Comparison of ENCODE assay signal across 1 cellular context in genomic region chr13:46354143-46355087, GRCh38.
TF ChIP-seq lines count a peak whose summit lies in the region.

No MANE protein-coding gene starts in this region.

TF ChIP-seq in HepG2, 621 proteins besides CTCF, POLR2A, EP300 and RAD21 (continued from another document):
- TF ChIP-seq HOMEZ (CRISPR knock-in tag; IDR thresholded peaks at IDR 0.05; ENCODE audit: low read depth) (peak; percentile 36; the same call in 1 of the 2 replicates), ZKSCAN8 (CRISPR knock-in tag; IDR thresholded peaks at IDR 0.05; ENCODE audit: borderline replicate concordance) (no peak), SOX13 (IDR thresholded peaks at IDR 0.05) (no peak; the same call in 1 of the 2 replicates), SOX13 (CRISPR knock-in tag; conservative IDR thresholded peaks at IDR 0.05 in 1 of 2, IDR thresholded peaks at IDR 0.05 in 1 of 2) (peak in 1 of 2 experiments; percentile 52; a peak in 2 of 4 replicates), ZNF547 (CRISPR knock-in tag; IDR thresholded peaks at IDR 0.05) (no peak), ZNF776 (CRISPR knock-in tag; IDR thresholded peaks at IDR 0.05) (no peak), JUND (CRISPR knock-in tag; IDR thresholded peaks at IDR 0.05) (peak; percentile 63; the same call in 1 of the 2 replicates), ZNF274 (CRISPR knock-in tag; IDR thresholded peaks at IDR 0.05) (no peak), DR1 (CRISPR knock-in tag; IDR thresholded peaks at IDR 0.05) (no peak), KDM1A (CRISPR knock-in tag; IDR thresholded peaks at IDR 0.05) (peak; percentile 79; the same call in 1 of the 2 replicates), FOSL1 (CRISPR knock-in tag; IDR thresholded peaks at IDR 0.05; ENCODE audit: borderline replicate concordance) (peak; percentile 68), SMARCE1 (IDR thresholded peaks at IDR 0.05; ENCODE audit: borderline replicate concordance) (no peak), ZNF792 (CRISPR knock-in tag; IDR thresholded peaks at IDR 0.05) (no peak), KMT2B (CRISPR knock-in tag; IDR thresholded peaks at IDR 0.05) (no peak), ARID5B (CRISPR knock-in tag; IDR thresholded peaks at IDR 0.05) (peak; percentile 64), ZBTB37 (CRISPR knock-in tag; IDR thresholded peaks at IDR 0.05) (peak; percentile 59; the same call in 1 of the 2 replicates), ZMYM2 (CRISPR knock-in tag; IDR thresholded peaks at IDR 0.05) (peak; percentile 58; the same call in 1 of the 2 replicates), USF2 (IDR thresholded peaks at IDR 0.05; ENCODE audit: low read depth, low read length) (0 out of 2 replicates have a peak, but pooled peaks have one; percentile 34), USF2 (CRISPR knock-in tag; IDR thresholded peaks at IDR 0.05; ENCODE audit: borderline replicate concordance) (no peak), ELF3 (CRISPR knock-in tag; IDR thresholded peaks at IDR 0.05) (0 out of 2 replicates have a peak, but pooled peaks have one; percentile 13), MEF2D (CRISPR knock-in tag; IDR thresholded peaks at IDR 0.05) (peak; percentile 28; the same call in 1 of the 2 replicates), ZNF709 (CRISPR knock-in tag; IDR thresholded peaks at IDR 0.05) (no peak), FUBP1 (CRISPR knock-in tag; IDR thresholded peaks at IDR 0.05; ENCODE audit: borderline replicate concordance) (no peak), JUN (CRISPR knock-in tag; IDR thresholded peaks at IDR 0.05) (0 out of 2 replicates have a peak, but pooled peaks have one; percentile 40), FOSL2 (CRISPR knock-in tag; IDR thresholded peaks at IDR 0.05) (peak; percentile 96), ETV5 (CRISPR knock-in tag; IDR thresholded peaks at IDR 0.05; ENCODE audit: borderline replicate concordance) (peak; percentile 35; the same call in 1 of the 2 replicates), TCF7 (IDR thresholded peaks at IDR 0.05; ENCODE audit: low read depth) (0 out of 2 replicates have a peak, but pooled peaks have one; percentile 28), LBX2 (CRISPR knock-in tag; IDR thresholded peaks at IDR 0.05; ENCODE audit: borderline replicate concordance) (no peak), SOX6 (IDR thresholded peaks at IDR 0.05) (no peak), SOX6 (CRISPR knock-in tag; IDR thresholded peaks at IDR 0.05) (peak; percentile 73), RBAK (CRISPR knock-in tag; IDR thresholded peaks at IDR 0.05) (peak; percentile 45; the same call in 1 of the 2 replicates), GATAD2A (CRISPR knock-in tag; IDR thresholded peaks at IDR 0.05) (peak; percentile 24; the same call in 1 of the 2 replicates), ZNF12 (CRISPR knock-in tag; IDR thresholded peaks at IDR 0.05) (0 out of 2 replicates have a peak, but pooled peaks have one; percentile 18), TFE3 (CRISPR knock-in tag; IDR thresholded peaks at IDR 0.05) (peak; percentile 42; the same call in 1 of the 2 replicates), POGK (CRISPR knock-in tag; conservative IDR thresholded peaks at IDR 0.05) (peak; percentile 98), POGZ (CRISPR knock-in tag; IDR thresholded peaks at IDR 0.05) (no peak), FOXA1 (IDR thresholded peaks at IDR 0.05) (peak; percentile 49; the same call in 1 of the 2 replicates), FOXA1 (CRISPR knock-in tag; IDR thresholded peaks at IDR 0.05) (peak; percentile 62), HMG20A (CRISPR knock-in tag; IDR thresholded peaks at IDR 0.05; ENCODE audit: borderline replicate concordance) (peak; percentile 45; the same call in 1 of the 2 replicates), ZNF644 (CRISPR knock-in tag; IDR thresholded peaks at IDR 0.05; ENCODE audit: low read depth) (peak; percentile 54; the same call in 1 of the 2 replicates), SOX5 (CRISPR knock-in tag; IDR thresholded peaks at IDR 0.05; ENCODE audit: borderline replicate concordance) (peak; percentile 77; the same call in 1 of the 2 replicates)
TF ChIP-seq in HepG2: peak in this region for 26.
